8 cellular contexts compared by ENCODE assay signal in the genomic region with DNA sequence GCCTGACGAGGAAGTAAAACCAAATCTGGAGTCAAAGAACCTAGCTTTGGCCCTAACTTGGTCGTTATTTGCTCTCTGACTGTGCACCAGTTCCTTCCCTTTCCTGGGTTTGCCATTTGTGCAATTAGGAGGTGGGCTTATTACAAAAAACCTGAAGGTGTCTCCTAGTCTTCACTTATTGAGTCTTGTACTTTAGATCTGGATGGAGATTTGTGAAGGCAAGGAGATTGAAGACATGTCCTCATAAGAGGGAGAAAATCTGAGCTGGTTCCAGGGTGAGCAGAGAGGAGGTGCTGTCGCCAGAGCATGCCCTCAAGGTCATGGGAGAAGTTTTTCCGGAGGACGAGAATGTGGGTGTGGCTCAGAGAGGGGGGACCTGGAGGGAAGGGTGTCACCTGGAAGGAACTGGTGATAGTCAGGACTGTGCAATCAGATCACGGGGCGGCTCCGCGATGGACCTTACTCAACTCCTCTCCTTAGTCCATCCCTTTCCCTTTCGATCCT. TPM values are rescaled to one million over a fixed set of nuclear protein-coding genes. Genes with fewer than 3 reads are reported as not detected.
A peak's percentile ranks its signal among the peaks of the same experiment; 100 is the strongest.
DNase-seq lines count a peak whose midpoint lies in the region; ATAC-seq and TF ChIP-seq lines count a peak whose summit lies in the region.

No MANE protein-coding gene starts in this region.

- peak overlapping the region; percentile 0 to 88 (median 72) for H3K27ac Mint-ChIP-seq in CD8-positive, alpha-beta memory T cell

- H3K4me1 Mint-ChIP-seq in CD8-positive, alpha-beta memory T cell: peaks cover 54 to 63% (median 57%) of the 10 kb centered on the region in 3 donors

- peak overlapping the region; percentile 85 to 93 (median 88) for H3K4me3 Mint-ChIP-seq in CD8-positive, alpha-beta memory T cell

- no peak for DNase-seq in CD8-positive, alpha-beta memory T cell
- peak; percentile 71 to 83 for DNase-seq in Kasumi-1 (lab: John Stamatoyannopoulos, UW)
- no peak for DNase-seq in coronary artery (ENCODE audit: low spot score)
- no peak for DNase-seq in RKO (ENCODE audit: low spot score)
- no peak for DNase-seq in NCI-H526 treated with DMSO at 0.1 percent for 48 hours (lab: John Stamatoyannopoulos, UW)
- DNase-seq in SKM-1 (lab: John Stamatoyannopoulos, UW; ENCODE audit: unreplicated experiment): no peak

- peak overlapping the region; percentile 32 for H3K27ac ChIP-seq in CD8-positive, alpha-beta memory T cell (ENCODE audit: low read depth, low read length)
- peak overlapping the region; percentile 84 to 95 for H3K27ac ChIP-seq in coronary artery

- CTCF ChIA-PET in CD8-positive, alpha-beta memory T cell (lab: Charles Lee): interaction anchor here (1.1 to 1.7 kb wide), 4 partner anchors 81 to 221 kb away, joined by 3 to 7 read pairs (median 4); no protein-coding TSS in a partner anchor

- H3K4me3 ChIP-seq in CD8-positive, alpha-beta memory T cell (ENCODE audit: low read length): peak overlapping the region; percentile 67
- H3K4me3 ChIP-seq in coronary artery: peak overlapping the region; percentile 92
- H3K4me3 ChIP-seq in neuron (ENCODE audit: low read length): peak overlapping the region; percentile 87

- ATAC-seq in GM21423 (IDR thresholded peaks at IDR 0.05; ENCODE audit: unreplicated experiment): no peak

- H3K9me3 ChIP-seq in CD8-positive, alpha-beta memory T cell (ENCODE audit: low read length): no peaks in the 10 kb centered on the region
- H3K9me3 ChIP-seq in neuron (ENCODE audit: low read length): no peaks in the 10 kb centered on the region

- no peaks in the 10 kb centered on the region for H3K36me3 ChIP-seq in CD8-positive, alpha-beta memory T cell (ENCODE audit: insufficient read depth, low read length)
- no peaks in the 10 kb centered on the region for H3K36me3 ChIP-seq in neuron (ENCODE audit: insufficient read depth, low read length)

- H2AFZ ChIP-seq in neuron (ENCODE audit: low read depth, low read length): no peak overlapping the region

- no peaks in the 10 kb centered on the region for H3K36me3 Mint-ChIP-seq in CD8-positive, alpha-beta memory T cell

- no peaks in the 10 kb centered on the region for H3K27me3 ChIP-seq in CD8-positive, alpha-beta memory T cell (ENCODE audit: insufficient read depth, low read length, poor library complexity, severe bottlenecking)
- no peaks in the 10 kb centered on the region for H3K27me3 ChIP-seq in neuron (ENCODE audit: insufficient read depth, low read length)

- no peaks in the 10 kb centered on the region for H3K9me3 Mint-ChIP-seq in CD8-positive, alpha-beta memory T cell

- TF ChIP-seq CTCF in coronary artery (IDR thresholded peaks at IDR 0.05): no peak

- peaks cover 0 to 4% of the 10 kb centered on the region in 2 donors for H3K27me3 Mint-ChIP-seq in CD8-positive, alpha-beta memory T cell

- peaks cover 55% of the 10 kb centered on the region for H3K4me1 ChIP-seq in CD8-positive, alpha-beta memory T cell (ENCODE audit: insufficient read depth, low read length)
- peaks cover 26% of the 10 kb centered on the region for H3K4me1 ChIP-seq in neuron (ENCODE audit: insufficient read depth, low read length)

- POLR2A ChIA-PET in CD8-positive, alpha-beta memory T cell (lab: Charles Lee): no interaction called here

RNA-seq across cellular contexts. Expression of gene ACSS2, which starts 0.7 kb away (rescaled TPM):
- 1 to 10 TPM; 6.0 to 7.2 TPM for total RNA-seq in CD8-positive, alpha-beta memory T cell
- polyA plus RNA-seq in CD8-positive, alpha-beta memory T cell: 5.3 TPM

RNA-seq across cellular contexts. Expression of gene GGT7, which starts 3.1 kb away (rescaled TPM):
- total RNA-seq in CD8-positive, alpha-beta memory T cell: 1 to 10 TPM; 8.2 to 10.0 TPM
- 1.7 TPM for polyA plus RNA-seq in CD8-positive, alpha-beta memory T cell

RNA-seq across cellular contexts. Expression of gene NCOA6, which starts 50.3 kb away (rescaled TPM):
- total RNA-seq in CD8-positive, alpha-beta memory T cell: 10 to 100 TPM; 22.7 to 23.1 TPM
- 11.4 TPM for polyA plus RNA-seq in CD8-positive, alpha-beta memory T cell

Comparison
In these comparisons a context has a peak if more than half of its experiments do, and no peak if none do; other contexts are left out.
1. DNase-seq: peak in Kasumi-1 (2 of 2); none in CD8-positive, alpha-beta memory T cell (0 of 5), coronary artery (single experiment), RKO (single experiment), NCI-H526 treated with DMSO at 0.1 percent for 48 hours (single experiment) and SKM-1 (single experiment).
2. Peak in every context shown above with its lines, with median percentiles within 50 percentile points of each other: H3K4me3 ChIP-seq.